Comparison of ENCODE assay signal across 1 cellular context in genomic region chr1:15736035-15736665, GRCh38.
TF ChIP-seq lines count a peak whose summit lies in the region.

TSS of gene SLC25A34 (plus strand) at chr1:15736258. CDS start at chr1:15736486, 228 bp downstream.

TF ChIP-seq in GM23338, 12 proteins besides CTCF, POLR2A, EP300 and RAD21 (continued from another document):
- TF ChIP-seq, protein P1, sequence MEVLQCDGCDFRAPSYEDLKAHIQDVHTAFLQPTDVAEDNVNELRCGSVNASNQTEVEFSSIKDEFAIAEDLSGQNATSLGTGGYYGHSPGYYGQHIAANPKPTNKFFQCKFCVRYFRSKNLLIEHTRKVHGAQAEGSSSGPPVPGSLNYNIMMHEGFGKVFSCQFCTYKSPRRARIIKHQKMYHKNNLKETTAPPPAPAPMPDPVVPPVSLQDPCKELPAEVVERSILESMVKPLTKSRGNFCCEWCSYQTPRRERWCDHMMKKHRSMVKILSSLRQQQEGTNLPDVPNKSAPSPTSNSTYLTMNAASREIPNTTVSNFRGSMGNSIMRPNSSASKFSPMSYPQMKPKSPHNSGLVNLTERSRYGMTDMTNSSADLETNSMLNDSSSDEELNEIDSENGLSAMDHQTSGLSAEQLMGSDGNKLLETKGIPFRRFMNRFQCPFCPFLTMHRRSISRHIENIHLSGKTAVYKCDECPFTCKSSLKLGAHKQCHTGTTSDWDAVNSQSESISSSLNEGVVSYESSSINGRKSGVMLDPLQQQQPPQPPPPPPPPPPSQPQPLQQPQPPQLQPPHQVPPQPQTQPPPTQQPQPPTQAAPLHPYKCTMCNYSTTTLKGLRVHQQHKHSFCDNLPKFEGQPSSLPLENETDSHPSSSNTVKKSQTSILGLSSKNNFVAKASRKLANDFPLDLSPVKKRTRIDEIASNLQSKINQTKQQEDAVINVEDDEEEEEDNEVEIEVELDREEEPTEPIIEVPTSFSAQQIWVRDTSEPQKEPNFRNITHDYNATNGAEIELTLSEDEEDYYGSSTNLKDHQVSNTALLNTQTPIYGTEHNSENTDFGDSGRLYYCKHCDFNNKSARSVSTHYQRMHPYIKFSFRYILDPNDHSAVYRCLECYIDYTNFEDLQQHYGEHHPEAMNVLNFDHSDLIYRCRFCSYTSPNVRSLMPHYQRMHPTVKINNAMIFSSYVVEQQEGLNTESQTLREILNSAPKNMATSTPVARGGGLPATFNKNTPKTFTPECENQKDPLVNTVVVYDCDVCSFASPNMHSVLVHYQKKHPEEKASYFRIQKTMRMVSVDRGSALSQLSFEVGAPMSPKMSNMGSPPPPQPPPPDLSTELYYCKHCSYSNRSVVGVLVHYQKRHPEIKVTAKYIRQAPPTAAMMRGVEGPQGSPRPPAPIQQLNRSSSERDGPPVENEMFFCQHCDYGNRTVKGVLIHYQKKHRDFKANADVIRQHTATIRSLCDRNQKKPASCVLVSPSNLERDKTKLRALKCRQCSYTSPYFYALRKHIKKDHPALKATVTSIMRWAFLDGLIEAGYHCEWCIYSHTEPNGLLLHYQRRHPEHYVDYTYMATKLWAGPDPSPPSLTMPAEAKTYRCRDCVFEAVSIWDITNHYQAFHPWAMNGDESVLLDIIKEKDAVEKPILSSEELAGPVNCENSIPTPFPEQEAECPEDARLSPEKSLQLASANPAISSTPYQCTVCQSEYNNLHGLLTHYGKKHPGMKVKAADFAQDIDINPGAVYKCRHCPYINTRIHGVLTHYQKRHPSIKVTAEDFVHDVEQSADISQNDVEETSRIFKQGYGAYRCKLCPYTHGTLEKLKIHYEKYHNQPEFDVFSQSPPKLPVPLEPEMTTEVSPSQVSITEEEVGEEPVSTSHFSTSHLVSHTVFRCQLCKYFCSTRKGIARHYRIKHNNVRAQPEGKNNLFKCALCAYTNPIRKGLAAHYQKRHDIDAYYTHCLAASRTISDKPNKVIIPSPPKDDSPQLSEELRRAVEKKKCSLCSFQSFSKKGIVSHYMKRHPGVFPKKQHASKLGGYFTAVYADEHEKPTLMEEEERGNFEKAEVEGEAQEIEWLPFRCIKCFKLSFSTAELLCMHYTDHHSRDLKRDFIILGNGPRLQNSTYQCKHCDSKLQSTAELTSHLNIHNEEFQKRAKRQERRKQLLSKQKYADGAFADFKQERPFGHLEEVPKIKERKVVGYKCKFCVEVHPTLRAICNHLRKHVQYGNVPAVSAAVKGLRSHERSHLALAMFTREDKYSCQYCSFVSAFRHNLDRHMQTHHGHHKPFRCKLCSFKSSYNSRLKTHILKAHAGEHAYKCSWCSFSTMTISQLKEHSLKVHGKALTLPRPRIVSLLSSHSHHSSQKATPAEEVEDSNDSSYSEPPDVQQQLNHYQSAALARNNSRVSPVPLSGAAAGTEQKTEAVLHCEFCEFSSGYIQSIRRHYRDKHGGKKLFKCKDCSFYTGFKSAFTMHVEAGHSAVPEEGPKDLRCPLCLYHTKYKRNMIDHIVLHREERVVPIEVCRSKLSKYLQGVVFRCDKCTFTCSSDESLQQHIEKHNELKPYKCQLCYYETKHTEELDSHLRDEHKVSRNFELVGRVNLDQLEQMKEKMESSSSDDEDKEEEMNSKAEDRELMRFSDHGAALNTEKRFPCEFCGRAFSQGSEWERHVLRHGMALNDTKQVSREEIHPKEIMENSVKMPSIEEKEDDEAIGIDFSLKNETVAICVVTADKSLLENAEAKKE (CRISPR knock-in tag; IDR thresholded peaks at IDR 0.05), result no peak
- TF ChIP-seq, protein P2, sequence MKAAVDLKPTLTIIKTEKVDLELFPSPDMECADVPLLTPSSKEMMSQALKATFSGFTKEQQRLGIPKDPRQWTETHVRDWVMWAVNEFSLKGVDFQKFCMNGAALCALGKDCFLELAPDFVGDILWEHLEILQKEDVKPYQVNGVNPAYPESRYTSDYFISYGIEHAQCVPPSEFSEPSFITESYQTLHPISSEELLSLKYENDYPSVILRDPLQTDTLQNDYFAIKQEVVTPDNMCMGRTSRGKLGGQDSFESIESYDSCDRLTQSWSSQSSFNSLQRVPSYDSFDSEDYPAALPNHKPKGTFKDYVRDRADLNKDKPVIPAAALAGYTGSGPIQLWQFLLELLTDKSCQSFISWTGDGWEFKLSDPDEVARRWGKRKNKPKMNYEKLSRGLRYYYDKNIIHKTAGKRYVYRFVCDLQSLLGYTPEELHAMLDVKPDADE (IDR thresholded peaks at IDR 0.05), result no peak
